1 cellular context compared by ENCODE assay signal in the genomic region with DNA sequence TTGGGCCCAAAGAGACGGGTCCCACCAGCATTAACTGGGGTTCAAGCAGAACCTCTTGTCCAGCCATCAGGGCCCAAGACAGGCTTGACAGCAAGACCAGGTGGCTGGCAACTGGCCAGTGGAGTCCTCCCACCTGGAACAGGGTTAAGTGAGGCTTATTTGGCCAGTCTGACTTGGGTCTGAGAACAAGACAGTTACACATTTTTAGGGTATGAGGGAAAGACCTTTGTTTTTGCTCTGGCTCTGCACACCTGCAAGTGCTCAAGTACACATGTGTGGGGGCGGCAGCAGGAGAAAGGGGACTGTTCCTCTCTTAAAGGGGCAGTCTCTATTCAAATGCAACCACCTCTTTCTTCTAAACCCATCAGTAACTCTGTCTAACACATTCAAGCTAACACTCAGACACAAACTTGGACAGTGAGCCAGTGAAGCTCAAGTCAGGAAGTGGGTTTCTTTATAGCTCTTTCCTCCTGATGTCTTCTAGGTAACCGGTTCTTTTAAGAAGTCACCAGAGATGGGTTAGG.
TF ChIP-seq lines count a peak whose summit lies in the region.

No MANE protein-coding gene starts in this region.

TF ChIP-seq in SK-N-SH, 30 proteins besides CTCF, POLR2A, EP300 and RAD21 (continued from another document):
- TF ChIP-seq, protein P1, sequence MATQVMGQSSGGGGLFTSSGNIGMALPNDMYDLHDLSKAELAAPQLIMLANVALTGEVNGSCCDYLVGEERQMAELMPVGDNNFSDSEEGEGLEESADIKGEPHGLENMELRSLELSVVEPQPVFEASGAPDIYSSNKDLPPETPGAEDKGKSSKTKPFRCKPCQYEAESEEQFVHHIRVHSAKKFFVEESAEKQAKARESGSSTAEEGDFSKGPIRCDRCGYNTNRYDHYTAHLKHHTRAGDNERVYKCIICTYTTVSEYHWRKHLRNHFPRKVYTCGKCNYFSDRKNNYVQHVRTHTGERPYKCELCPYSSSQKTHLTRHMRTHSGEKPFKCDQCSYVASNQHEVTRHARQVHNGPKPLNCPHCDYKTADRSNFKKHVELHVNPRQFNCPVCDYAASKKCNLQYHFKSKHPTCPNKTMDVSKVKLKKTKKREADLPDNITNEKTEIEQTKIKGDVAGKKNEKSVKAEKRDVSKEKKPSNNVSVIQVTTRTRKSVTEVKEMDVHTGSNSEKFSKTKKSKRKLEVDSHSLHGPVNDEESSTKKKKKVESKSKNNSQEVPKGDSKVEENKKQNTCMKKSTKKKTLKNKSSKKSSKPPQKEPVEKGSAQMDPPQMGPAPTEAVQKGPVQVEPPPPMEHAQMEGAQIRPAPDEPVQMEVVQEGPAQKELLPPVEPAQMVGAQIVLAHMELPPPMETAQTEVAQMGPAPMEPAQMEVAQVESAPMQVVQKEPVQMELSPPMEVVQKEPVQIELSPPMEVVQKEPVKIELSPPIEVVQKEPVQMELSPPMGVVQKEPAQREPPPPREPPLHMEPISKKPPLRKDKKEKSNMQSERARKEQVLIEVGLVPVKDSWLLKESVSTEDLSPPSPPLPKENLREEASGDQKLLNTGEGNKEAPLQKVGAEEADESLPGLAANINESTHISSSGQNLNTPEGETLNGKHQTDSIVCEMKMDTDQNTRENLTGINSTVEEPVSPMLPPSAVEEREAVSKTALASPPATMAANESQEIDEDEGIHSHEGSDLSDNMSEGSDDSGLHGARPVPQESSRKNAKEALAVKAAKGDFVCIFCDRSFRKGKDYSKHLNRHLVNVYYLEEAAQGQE (IDR thresholded peaks at IDR 0.05; ENCODE audit: low read depth, low read length) = no peak
- TF ChIP-seq FOSL2 (IDR thresholded peaks at IDR 0.05; ENCODE audit: borderline replicate concordance, low read depth) = no peak
